8 cellular contexts compared by ENCODE assay signal in genomic region chr11:62572431-62572830, GRCh38. TPM values are rescaled to one million over a fixed set of nuclear protein-coding genes. Genes with fewer than 3 reads are reported as not detected.
DNase-seq lines count a peak whose midpoint lies in the region; ATAC-seq and TF ChIP-seq lines count a peak whose summit lies in the region.

No MANE protein-coding gene starts in this region.

- H3K4me3 ChIP-seq in ACC112 (ENCODE audit: low read depth, low read length), result peak overlapping the region; percentile 86

- peaks cover 46% of the 10 kb centered on the region for H3K4me1 ChIP-seq in ACC112 (ENCODE audit: control insufficient read depth, insufficient read depth, low read length, unreplicated experiment)

- no peaks in the 10 kb centered on the region for H3K27me3 ChIP-seq in ACC112 (ENCODE audit: insufficient read depth, low read length)

- H3K4me3 Mint-ChIP-seq in IgD-negative memory B cell, result peak overlapping the region; percentile 96 to 98 (median 97)
- peak overlapping the region; percentile 97 for H3K4me3 Mint-ChIP-seq in mesothelial cell of epicardium

- H3K27ac ChIP-seq in ACC112 (ENCODE audit: low read depth, low read length), result peak overlapping the region; percentile 17
- H3K27ac ChIP-seq in caudate nucleus (ENCODE audit: low read depth, low read length), result peak overlapping the region; percentile 100

- DNase-seq in caudate nucleus (lab: John Stamatoyannopoulos, UW), result no peak
- DNase-seq in mesothelial cell of epicardium (ENCODE audit: low spot score in 2 of 2, unreplicated experiment in 2 of 2), result no peak
- DNase-seq in OCI-M1 (lab: John Stamatoyannopoulos, UW), result no peak

- TF ChIP-seq CTCF in mesothelial cell of epicardium (IDR thresholded peaks at IDR 0.05; ENCODE audit: unreplicated experiment), result no peak

- no peaks in the 10 kb centered on the region for H3K9me3 Mint-ChIP-seq in IgD-negative memory B cell
- H3K9me3 Mint-ChIP-seq in mesothelial cell of epicardium, result no peaks in the 10 kb centered on the region

- peaks cover 85% of the 10 kb centered on the region for H3K79me2 ChIP-seq in ACC112 (ENCODE audit: control insufficient read depth, insufficient read depth, low read length, unreplicated experiment)

- H2AFZ ChIP-seq in ACC112 (ENCODE audit: low read length, unreplicated experiment), result no peak overlapping the region

- peak overlapping the region; percentile 87 to 97 (median 96) for H3K27ac Mint-ChIP-seq in IgD-negative memory B cell
- H3K27ac Mint-ChIP-seq in mesothelial cell of epicardium, result peak overlapping the region; percentile 99

- H3K27me3 Mint-ChIP-seq in IgD-negative memory B cell (no peaks in the 10 kb centered on the region), mesothelial cell of epicardium (ENCODE audit: low read depth) (no peaks in the 10 kb centered on the region)

- H3K4me1 Mint-ChIP-seq in IgD-negative memory B cell (peaks cover 27 to 40% (median 36%) of the 10 kb centered on the region in 3 donors), mesothelial cell of epicardium (peaks cover 54% of the 10 kb centered on the region)

- H3K36me3 ChIP-seq in ACC112 (ENCODE audit: insufficient read depth, low read length), result peaks cover 25% of the 10 kb centered on the region

- no peak for ATAC-seq in GM18870 (IDR thresholded peaks at IDR 0.05; ENCODE audit: unreplicated experiment)
- ATAC-seq in GM19324 (IDR thresholded peaks at IDR 0.05; ENCODE audit: low FRiP score, unreplicated experiment), result no peak
- ATAC-seq in GM21390 (IDR thresholded peaks at IDR 0.05; ENCODE audit: unreplicated experiment), result no peak

- peaks cover 2% of the 10 kb centered on the region for H3K36me3 Mint-ChIP-seq in IgD-negative memory B cell
- H3K36me3 Mint-ChIP-seq in mesothelial cell of epicardium, result peaks cover 31% of the 10 kb centered on the region

RNA-seq across cellular contexts. Expression of gene EEF1G, which starts 1.3 kb away (rescaled TPM):
- 1,657 TPM for polyA plus RNA-seq in IgD-negative memory B cell
- 1,747 to 1,829 TPM (median 1,814 TPM) in 3 replicates for total RNA-seq in mesothelial cell of epicardium

RNA-seq across cellular contexts. Expression of gene TUT1, which starts 18.9 kb away (rescaled TPM):
- polyA plus RNA-seq in IgD-negative memory B cell, result 19.2 TPM
- 23.7 to 26.0 TPM (median 24.2 TPM) in 3 replicates for total RNA-seq in mesothelial cell of epicardium

RNA-seq across cellular contexts. Expression of gene AHNAK, which starts 25.8 kb away (rescaled TPM):
- polyA plus RNA-seq in IgD-negative memory B cell, result 107 TPM
- total RNA-seq in mesothelial cell of epicardium, result 456 to 481 TPM (median 480 TPM) in 3 replicates

RNA-seq across cellular contexts. Expression of gene MTA2, which starts 29.2 kb away (rescaled TPM):
- polyA plus RNA-seq in IgD-negative memory B cell, result 32.9 TPM
- total RNA-seq in mesothelial cell of epicardium, result 121 to 126 TPM (median 124 TPM) in 3 replicates

RNA-seq across cellular contexts. Expression of gene EML3, which starts 40.1 kb away (rescaled TPM):
- polyA plus RNA-seq in IgD-negative memory B cell, result 13.8 TPM
- 52.2 to 54.3 TPM (median 53.3 TPM) in 3 replicates for total RNA-seq in mesothelial cell of epicardium
